Comparison of ENCODE assay signal across 9 cellular contexts in genomic region chr6:116218172-116218633, GRCh38. TPM values are rescaled to one million over a fixed set of nuclear protein-coding genes. Genes with fewer than 3 reads are reported as not detected.
DNase-seq lines count a peak whose midpoint lies in the region; ATAC-seq and TF ChIP-seq lines count a peak whose summit lies in the region.
"Had no signal": no experiment of that assay in that cellular context is flagged by ENCODE, and none has a peak within 500 bp of the region (broad histone marks: within the 10 kb centered on the region; RNA-seq: fewer than 3 reads in every experiment).

No MANE protein-coding gene starts in this region.

- H2BK12ac ChIP-seq in H9 (ENCODE audit: insufficient read length, low read depth, low read length), result no peak overlapping the region

- H3K9me3 ChIP-seq in H9 (ENCODE audit: control insufficient read depth, low read depth, low read length), result no peaks in the 10 kb centered on the region

- no CpG with 5 or more reads among the region's 3 CpGs for WGBS in H9 (ENCODE audit: extremely low coverage, insufficient read length, low lambda C conversion rate)

- no peaks in the 10 kb centered on the region for H3K4me1 ChIP-seq in H9 (ENCODE audit: insufficient read depth, low read length)

- H3K4me1 Mint-ChIP-seq in H9, result peaks cover 8% of the 10 kb centered on the region in 2 experiments
- H3K4me1 Mint-ChIP-seq: stimulated activated effector memory CD8-positive, alpha-beta T cell treated with anti-CD3 and anti-CD28 coated beads, Interleukin-12 subunit alpha, Interleukin-12 subunit beta, amount 100 ng/mL, for 72 hours had no signal

- H2BK5ac ChIP-seq in H9 (ENCODE audit: insufficient read length, low read length), result no peak overlapping the region

- no peaks in the 10 kb centered on the region for H3K27me3 Mint-ChIP-seq in H9 (ENCODE audit: low read depth)

- no peak overlapping the region for H3K4me2 ChIP-seq in H9 (ENCODE audit: insufficient read depth, insufficient read length, low read length)

- H2BK15ac ChIP-seq in H9 (ENCODE audit: low read depth, low read length), result no peak overlapping the region

- no peak overlapping the region for H2AK5ac ChIP-seq in H9 (ENCODE audit: insufficient read length, low read length)

- H2BK20ac ChIP-seq in H9 (ENCODE audit: low read depth, low read length, poor library complexity, severe bottlenecking), result no peak overlapping the region

- H3K14ac ChIP-seq in H9 (ENCODE audit: insufficient read depth, low read length), result no peak overlapping the region

- H3K4me3 Mint-ChIP-seq in H9, result no peak overlapping the region
- H3K4me3 Mint-ChIP-seq: stimulated activated effector memory CD8-positive, alpha-beta T cell treated with anti-CD3 and anti-CD28 coated beads, Interleukin-12 subunit alpha, Interleukin-12 subunit beta, amount 100 ng/mL, for 72 hours had no signal

- H3K9me3 Mint-ChIP-seq in H9, result no peaks in the 10 kb centered on the region
- H3K9me3 Mint-ChIP-seq: stimulated activated effector memory CD8-positive, alpha-beta T cell treated with anti-CD3 and anti-CD28 coated beads, Interleukin-12 subunit alpha, Interleukin-12 subunit beta, amount 100 ng/mL, for 72 hours had no signal

- no peak overlapping the region for H3K56ac ChIP-seq in H9 (ENCODE audit: insufficient read length, low read depth, low read length)

- H3K79me1 ChIP-seq in H9 (ENCODE audit: insufficient read depth, low read depth, low read length, poor library complexity, severe bottlenecking), result no peaks in the 10 kb centered on the region

- TF ChIP-seq POLR2A in GM18505 (IDR thresholded peaks at IDR 0.05; ENCODE audit: borderline replicate concordance, extremely low read depth, insufficient read depth, insufficient read length), result no peak

- ATAC-seq in left lobe of liver, result peak; percentile 48
- no peak for ATAC-seq in GM18505 (IDR thresholded peaks at IDR 0.05; ENCODE audit: unreplicated experiment)
- no peak for ATAC-seq in GM18873 (IDR thresholded peaks at IDR 0.05; ENCODE audit: low FRiP score, unreplicated experiment)
- no peak for ATAC-seq in GM19023 (IDR thresholded peaks at IDR 0.05; ENCODE audit: unreplicated experiment)
- ATAC-seq: stimulated activated effector memory CD8-positive, alpha-beta T cell treated with anti-CD3 and anti-CD28 coated beads, Interleukin-12 subunit alpha, Interleukin-12 subunit beta, amount 100 ng/mL, for 72 hours had no signal

- H3K9ac ChIP-seq in H9 (ENCODE audit: extremely low read depth, insufficient read length, low read length), result no peak overlapping the region

- H4K8ac ChIP-seq in H9 (replicated peaks; ENCODE audit: insufficient read length, low read depth, low read length), result no peak overlapping the region

- no peaks in the 10 kb centered on the region for H4K20me1 ChIP-seq in H9 (ENCODE audit: control insufficient read depth, insufficient read depth, insufficient read length)

- H4K91ac ChIP-seq in H9 (ENCODE audit: insufficient read length, low read depth, low read length), result no peak overlapping the region

- no peak overlapping the region for H3K23ac ChIP-seq in H9 (ENCODE audit: insufficient read length, low read depth, low read length)

- no peak for DNase-seq in H9
- DNase-seq in SW480 (ENCODE audit: low spot score), result peak; percentile 21
- no peak for DNase-seq in left lobe of liver (ENCODE audit: low spot score)
- DNase-seq in activated gamma-delta T cell treated with Interleukin-2 at 50 U/mL for 16 hours, result no peak

- H3K79me2 ChIP-seq in H9 (ENCODE audit: insufficient read depth, low read length), result no peaks in the 10 kb centered on the region

- no peak overlapping the region for H3K18ac ChIP-seq in H9 (ENCODE audit: insufficient read length, low read depth, low read length)

- H3K27ac ChIP-seq in C4-2B, result no peak overlapping the region
- no peak overlapping the region for H3K27ac ChIP-seq in H9 (ENCODE audit: insufficient read length, low read depth, low read length)

- H2BK120ac ChIP-seq in H9 (ENCODE audit: low read depth, low read length, poor library complexity, severe bottlenecking), result no peak overlapping the region

- no peaks in the 10 kb centered on the region for H3K27me3 ChIP-seq in H9 (ENCODE audit: insufficient read depth, low read length)

- H3K36me3 Mint-ChIP-seq in H9 (ENCODE audit: insufficient read depth in 1 of 3, low read depth in 3 of 3), result peaks cover 0 to under 1% (median under 1%) of the 10 kb centered on the region in 3 experiments; a peak in 3 of 7 replicates

- no peaks in the 10 kb centered on the region for H3K23me2 ChIP-seq in H9 (ENCODE audit: insufficient read length, low read depth, low read length, poor library complexity, severe bottlenecking)

- H3K4ac ChIP-seq in H9 (ENCODE audit: low read depth, low read length), result no peak overlapping the region

- TF ChIP-seq CTCF in C4-2B (conservative IDR thresholded peaks at IDR 0.05) (peak; percentile 68), H9 (conservative IDR thresholded peaks at IDR 0.05) (peak; percentile 66)

- no peak overlapping the region for H2AFZ ChIP-seq in H9 (ENCODE audit: low read length)

- H3T11ph ChIP-seq in H9 (ENCODE audit: low read length), result no peak overlapping the region

- H3K27ac Mint-ChIP-seq in H9, result no peak overlapping the region
- H3K27ac Mint-ChIP-seq: stimulated activated effector memory CD8-positive, alpha-beta T cell treated with anti-CD3 and anti-CD28 coated beads, Interleukin-12 subunit alpha, Interleukin-12 subunit beta, amount 100 ng/mL, for 72 hours had no signal

- no peak overlapping the region for H4K5ac ChIP-seq in H9 (ENCODE audit: insufficient read length, low read depth, low read length)

RNA-seq across cellular contexts. Expression of gene TSPYL4, which starts 35.7 kb away (rescaled TPM):
- total RNA-seq in H9 (2021) (18.9 and 19.0 TPM in 2 replicates), left lobe of liver (5.2 TPM)
